Comparison of ENCODE assay signal across 8 cellular contexts in the genomic region with DNA sequence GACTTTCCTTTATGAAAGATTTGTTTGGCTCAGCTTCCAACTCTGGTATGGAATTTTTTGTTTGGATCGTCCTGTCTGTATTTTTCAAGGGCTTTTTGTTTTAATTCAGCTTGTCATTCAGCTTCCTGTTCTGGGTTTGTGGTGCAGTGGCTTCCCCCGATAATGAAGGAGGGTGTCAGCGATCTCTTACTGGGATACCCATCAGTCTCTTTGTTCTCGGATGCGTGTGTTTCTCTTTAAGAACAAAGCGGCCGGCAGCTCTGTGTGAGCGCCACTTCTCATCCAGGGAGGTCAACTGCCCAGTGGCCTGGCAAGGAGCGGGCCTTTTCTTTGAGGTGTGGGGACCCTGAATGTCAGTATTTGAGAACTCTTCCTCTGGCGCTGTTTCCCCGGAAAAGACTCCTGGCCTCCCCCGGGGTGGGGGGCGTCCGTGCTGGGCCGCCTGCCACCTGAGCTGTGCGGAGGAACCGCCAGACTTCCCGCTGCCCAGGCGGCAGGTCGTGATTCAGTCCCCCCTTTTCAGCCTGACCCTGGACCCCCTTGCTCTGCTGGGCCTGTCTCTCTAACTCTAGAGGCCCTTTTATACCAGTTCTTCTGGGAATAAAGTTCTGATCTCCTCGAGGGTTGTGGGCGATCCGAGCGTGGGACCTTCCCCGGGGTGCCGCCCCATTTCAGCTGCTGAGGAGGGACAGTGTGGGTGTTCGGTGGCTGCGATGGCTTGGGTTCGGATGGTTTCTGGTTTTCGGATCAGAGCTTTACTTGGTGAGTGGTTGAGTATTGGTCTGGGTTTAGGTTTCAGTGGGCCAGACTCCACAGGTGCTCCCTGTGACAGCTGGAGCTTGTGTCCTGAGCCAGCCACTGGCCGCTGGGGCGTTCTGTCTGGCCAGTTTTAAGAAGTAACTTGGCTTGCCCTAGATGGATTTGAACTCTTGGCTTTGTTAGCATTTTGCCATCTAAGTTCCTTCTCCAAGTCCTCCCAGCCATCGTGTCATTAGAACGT. TPM values are rescaled to one million over a fixed set of nuclear protein-coding genes. Genes with fewer than 3 reads are reported as not detected.
A peak's percentile ranks its signal among the peaks of the same experiment; 100 is the strongest.
DNase-seq lines count a peak whose midpoint lies in the region; ATAC-seq and TF ChIP-seq lines count a peak whose summit lies in the region.

No MANE protein-coding gene starts in this region.

- peak overlapping the region; percentile 94 for H3K4me3 Mint-ChIP-seq in dendritic cell treated with granulocyte-macrophage colony-stimulating factor and Interleukin-4, amounts not matched to agents 40 ng/mL and 50 ng/mL, for 4 days
- H3K4me3 Mint-ChIP-seq in naive thymus-derived CD4-positive, alpha-beta T cell, result peak overlapping the region; percentile 82 to 100 (median 97)

- H3K27me3 ChIP-seq in Panc1 (ENCODE audit: control insufficient read depth, insufficient read depth, low read length), result no peaks in the 10 kb centered on the region
- H3K27me3 ChIP-seq in naive thymus-derived CD4-positive, alpha-beta T cell (ENCODE audit: control insufficient read depth in 2 of 2, insufficient read depth in 2 of 2, low read length in 2 of 2), result no peaks in the 10 kb centered on the region

- no peaks in the 10 kb centered on the region for H3K9me3 Mint-ChIP-seq in dendritic cell treated with granulocyte-macrophage colony-stimulating factor and Interleukin-4, amounts not matched to agents 40 ng/mL and 50 ng/mL, for 4 days
- H3K9me3 Mint-ChIP-seq in naive thymus-derived CD4-positive, alpha-beta T cell, result peaks cover 0 to 10% (median 0%) of the 10 kb centered on the region in 11 donors

- intact Hi-C loops in Panc1 (cut with micrococcal nuclease; ENCODE audit: unreplicated experiment), result loop anchor here (5.0 kb wide), 1 partner anchor 77 kb away; no protein-coding TSS in a partner anchor
- intact Hi-C loops in dendritic cell treated with granulocyte-macrophage colony-stimulating factor and Interleukin-4, amounts not matched to agents 40 ng/mL and 50 ng/mL, for 4 days (cut with micrococcal nuclease), result loop anchor here (5.0 kb wide), 1 partner anchor 77 kb away; no protein-coding TSS in a partner anchor
- intact Hi-C loops in naive thymus-derived CD4-positive, alpha-beta T cell (cut with micrococcal nuclease), result loop anchor here in 1 of 2 donors (2.0 to 5.0 kb wide), 3 partner anchors 19 to 232 kb away; a partner anchor contains a TSS

- H3K27ac ChIP-seq in Panc1 (ENCODE audit: low read length), result peak overlapping the region; percentile 73
- peak overlapping the region; percentile 93 for H3K27ac ChIP-seq in naive thymus-derived CD4-positive, alpha-beta T cell (ENCODE audit: low read depth, low read length)

- in situ Hi-C loops in Panc1 (cut with HindIII; ENCODE audit: low pct_unique_long_range_greater_than_20kb, low sequenced_read_pairs), result no loop called here

- no TSS peak for BruUV-seq in Panc1 (replicated peaks; lab: Mats Ljungman, UMichigan)

- peaks cover 62% of the 10 kb centered on the region for H3K4me1 Mint-ChIP-seq in dendritic cell treated with granulocyte-macrophage colony-stimulating factor and Interleukin-4, amounts not matched to agents 40 ng/mL and 50 ng/mL, for 4 days (ENCODE audit: low read depth)
- H3K4me1 Mint-ChIP-seq in naive thymus-derived CD4-positive, alpha-beta T cell, result peaks cover 40 to 74% (median 62%) of the 10 kb centered on the region in 7 donors

- TF ChIP-seq CTCF in Panc1 (IDR thresholded peaks at IDR 0.05), result no peak

- peaks cover 20% of the 10 kb centered on the region for H3K4me1 ChIP-seq in Panc1 (ENCODE audit: control insufficient read depth, insufficient read depth, low read length)
- H3K4me1 ChIP-seq in naive thymus-derived CD4-positive, alpha-beta T cell (ENCODE audit: control insufficient read depth in 2 of 2, insufficient read depth in 2 of 2, low read length in 2 of 2), result peaks cover 50 to 60% of the 10 kb centered on the region in 2 donors

- peaks cover 82% of the 10 kb centered on the region for H3K36me3 Mint-ChIP-seq in dendritic cell treated with granulocyte-macrophage colony-stimulating factor and Interleukin-4, amounts not matched to agents 40 ng/mL and 50 ng/mL, for 4 days (ENCODE audit: low read depth)
- H3K36me3 Mint-ChIP-seq in naive thymus-derived CD4-positive, alpha-beta T cell, result peaks cover 3 to 27% (median 24%) of the 10 kb centered on the region in 5 donors

- H3K27me3 Mint-ChIP-seq in dendritic cell treated with granulocyte-macrophage colony-stimulating factor and Interleukin-4, amounts not matched to agents 40 ng/mL and 50 ng/mL, for 4 days, result no peaks in the 10 kb centered on the region
- peaks cover 0 to 5% (median 0%) of the 10 kb centered on the region in 5 donors for H3K27me3 Mint-ChIP-seq in naive thymus-derived CD4-positive, alpha-beta T cell

- POLR2A ChIA-PET in Panc1 (lab: Charles Lee), result interaction anchor here (0.7 kb wide), 1 partner anchor 949 kb away, joined by 5 read pairs; no protein-coding TSS in a partner anchor
- POLR2A ChIA-PET in naive thymus-derived CD4-positive, alpha-beta T cell (lab: Charles Lee), result interaction anchor here (0.6 to 9.7 kb wide), 13 partner anchors 15 to 378 kb away, joined by 3 to 163 read pairs (median 4); a partner anchor contains a TSS

- H3K9me3 ChIP-seq in Panc1 (ENCODE audit: control insufficient read depth, insufficient read depth, low read depth, low read length), result no peaks in the 10 kb centered on the region
- no peaks in the 10 kb centered on the region for H3K9me3 ChIP-seq in naive thymus-derived CD4-positive, alpha-beta T cell (ENCODE audit: control insufficient read depth in 2 of 3, low read length in 3 of 3)

- ATAC-seq in Panc1, result no peak
- no peak for ATAC-seq in naive thymus-derived CD4-positive, alpha-beta T cell

- DNase-seq in ELF-1 (ENCODE audit: low read depth, low spot score), result peak; percentile 54
- DNase-seq in Panc1 (ENCODE audit: low read depth, low spot score), result no peak
- peak in 7 of 9 donors; percentile 44 to 60 (median 57) for DNase-seq in naive thymus-derived CD4-positive, alpha-beta T cell
- no peak for DNase-seq in NCI-H146 treated with DMSO at 0.1 percent for 48 hours (lab: John Stamatoyannopoulos, UW; ENCODE audit: unreplicated experiment)
- DNase-seq in SHP77 treated with DMSO at 0.1 percent for 48 hours (lab: John Stamatoyannopoulos, UW), result no peak
- no peak for DNase-seq in NCI-H526 treated with DMSO at 0.1 percent for 48 hours (lab: John Stamatoyannopoulos, UW)
- DNase-seq in NCI-H2196 treated with DMSO at 0.1 percent for 48 hours (lab: John Stamatoyannopoulos, UW; ENCODE audit: unreplicated experiment), result no peak

- peak overlapping the region; percentile 98 for H3K27ac Mint-ChIP-seq in dendritic cell treated with granulocyte-macrophage colony-stimulating factor and Interleukin-4, amounts not matched to agents 40 ng/mL and 50 ng/mL, for 4 days
- H3K27ac Mint-ChIP-seq in naive thymus-derived CD4-positive, alpha-beta T cell, result peak overlapping the region; percentile 82 to 99 (median 95)

- CTCF ChIA-PET in Panc1 (lab: Charles Lee), result interaction anchor here (0.7 to 2.2 kb wide), 2 partner anchors 22 to 90 kb away, joined by 3 to 9 read pairs; no protein-coding TSS in a partner anchor
- CTCF ChIA-PET in naive thymus-derived CD4-positive, alpha-beta T cell (lab: Charles Lee), result interaction anchor here (1.0 to 3.1 kb wide), 7 partner anchors 12 to 381 kb away, joined by 3 to 25 read pairs (median 5); no protein-coding TSS in a partner anchor

- peak overlapping the region; percentile 75 to 83 for H3K4me3 ChIP-seq in Panc1 (ENCODE audit: low read depth in 2 of 2, low read length in 2 of 2)
- peak overlapping the region; percentile 53 for H3K4me3 ChIP-seq in naive thymus-derived CD4-positive, alpha-beta T cell (ENCODE audit: low read length)

- H3K36me3 ChIP-seq in Panc1 (ENCODE audit: control insufficient read depth, insufficient read depth, low read length), result peaks cover 4% of the 10 kb centered on the region; the same call in 1 of the 2 replicates
- peaks cover 17 to 30% (median 18%) of the 10 kb centered on the region in 3 experiments for H3K36me3 ChIP-seq in naive thymus-derived CD4-positive, alpha-beta T cell (ENCODE audit: control insufficient read depth in 2 of 3, insufficient read depth in 3 of 3, low read length in 3 of 3)

RNA-seq across cellular contexts. Expression of a gene that starts 3.4 kb away (rescaled TPM):
- total RNA-seq in Panc1 (2021; ENCODE audit: unreplicated experiment), result 103 TPM
- polyA plus RNA-seq in Panc1 (2012; ENCODE audit: insufficient read length), result 129 TPM
- total RNA-seq in naive thymus-derived CD4-positive, alpha-beta T cell, result 100 to 1,000 TPM; 131 to 150 (median 133) TPM
- polyA plus RNA-seq in naive thymus-derived CD4-positive, alpha-beta T cell, result 10 to 100 TPM; 22.3 to 34.5 TPM

RNA-seq across cellular contexts. Expression of a gene that starts 3.9 kb away (rescaled TPM):
- total RNA-seq in Panc1 (2021; ENCODE audit: unreplicated experiment), result 78.6 TPM
- 74.7 TPM for polyA plus RNA-seq in Panc1 (2012; ENCODE audit: insufficient read length)
- total RNA-seq in naive thymus-derived CD4-positive, alpha-beta T cell, result 10 to 100 TPM; 32.9 to 65.0 (median 50.2) TPM
- polyA plus RNA-seq in naive thymus-derived CD4-positive, alpha-beta T cell, result 100 to 1,000 TPM in 1 of 2 donors, 10 to 100 TPM in 1; 79.5 to 123 TPM

RNA-seq across cellular contexts. Expression of a gene that starts 9.1 kb away (rescaled TPM):
- total RNA-seq in Panc1 (2021; ENCODE audit: unreplicated experiment), result 21.9 TPM
- polyA plus RNA-seq in Panc1 (2012; ENCODE audit: insufficient read length), result 10.3 TPM
- 10 to 100 TPM in 2 of 5 experiments, 1 to 10 TPM in 2, under 1 TPM in 1; 0.37 to 12.9 (median 4.6) TPM for total RNA-seq in naive thymus-derived CD4-positive, alpha-beta T cell
- polyA plus RNA-seq in naive thymus-derived CD4-positive, alpha-beta T cell, result not detected

RNA-seq across cellular contexts. Expression of a gene that starts 16.1 kb away (rescaled TPM):
- 0.51 TPM for total RNA-seq in Panc1 (2021; ENCODE audit: unreplicated experiment)
- polyA plus RNA-seq in Panc1 (2012; ENCODE audit: insufficient read length), result 0.27 TPM
- total RNA-seq in naive thymus-derived CD4-positive, alpha-beta T cell, result under 1 TPM in 3 of 5 experiments, not detected in 2; 0.24 to 0.41 (median 0.27) TPM
- under 1 TPM in 1 of 2 donors, not detected in 1; 0.54 TPM for polyA plus RNA-seq in naive thymus-derived CD4-positive, alpha-beta T cell

RNA-seq across cellular contexts. Expression of a gene that starts 41.9 kb away (rescaled TPM):
- total RNA-seq in Panc1 (2021; ENCODE audit: unreplicated experiment), result not detected
- polyA plus RNA-seq in Panc1 (2012; ENCODE audit: insufficient read length), result 0.15 TPM
- 1 to 10 TPM in 1 of 5 experiments, under 1 TPM in 3, not detected in 1; 0.14 to 3.9 (median 0.45) TPM for total RNA-seq in naive thymus-derived CD4-positive, alpha-beta T cell
- polyA plus RNA-seq in naive thymus-derived CD4-positive, alpha-beta T cell, result under 1 TPM; 0.14 to 0.44 TPM

Comparison
In these comparisons a context has a peak if more than half of its experiments do, and no peak if none do; other contexts are left out.
1. DNase-seq: peak in ELF-1 (single experiment) and naive thymus-derived CD4-positive, alpha-beta T cell (7 of 9); none in Panc1 (single experiment), NCI-H146 treated with DMSO at 0.1 percent for 48 hours (single experiment), SHP77 treated with DMSO at 0.1 percent for 48 hours (single experiment), NCI-H526 treated with DMSO at 0.1 percent for 48 hours (single experiment) and NCI-H2196 treated with DMSO at 0.1 percent for 48 hours (single experiment).